In genomic region chr3:52198643-52199608, GRCh38 we compare ENCODE assay signal across 6 cellular contexts. TPM values are rescaled to one million over a fixed set of nuclear protein-coding genes. Genes with fewer than 3 reads are reported as not detected.
A peak's percentile ranks its signal among the peaks of the same experiment; 100 is the strongest.
DNase-seq lines count a peak whose midpoint lies in the region; ATAC-seq, FAIRE-seq and TF ChIP-seq lines count a peak whose summit lies in the region.

No MANE protein-coding gene starts in this region.

- H3K4me1 ChIP-seq in GM23338 (ENCODE audit: insufficient read depth) = peaks cover 10% of the 10 kb centered on the region
- peaks cover 41% of the 10 kb centered on the region for H3K4me1 ChIP-seq in GM12878 (ENCODE audit: control insufficient read depth, insufficient read depth, low read length)

- intact Hi-C loops in GM12878 (cut with micrococcal nuclease; ENCODE audit: unreplicated experiment) = loop anchor here (2.0 kb wide), 1 partner anchor 44 kb away; the partner anchor contains the start of gene POC1A

- no peak for TF ChIP-seq EP300 in GM12878 (IDR thresholded peaks at IDR 0.05; ENCODE audit: borderline replicate concordance in 1 of 2, control insufficient read depth in 1 of 2, low read depth in 2 of 2, low read length in 2 of 2)

- H3K4me2 ChIP-seq in GM23338 (peak overlapping the region; percentile 100), GM12878 (ENCODE audit: control insufficient read depth, insufficient read depth) (peak overlapping the region; percentile 99)

- TF ChIP-seq RAD21 in GM12878 (IDR thresholded peaks at IDR 0.05; ENCODE audit: insufficient read depth, low read depth, low read length) = no peak

- H3K36me3 ChIP-seq in GM23338 (ENCODE audit: insufficient read depth) (peaks cover 45% of the 10 kb centered on the region), GM12878 (ENCODE audit: control insufficient read depth in 2 of 2, insufficient read depth in 2 of 2, low read length in 1 of 2) (peaks cover 0 to 10% of the 10 kb centered on the region in 2 experiments; a peak in 2 of 4 replicates)

- TF ChIP-seq CTCF in GM23338 (conservative IDR thresholded peaks at IDR 0.05; ENCODE audit: low read depth in 2 of 2) = no peak
- no peak for TF ChIP-seq CTCF in GM12878 (IDR thresholded peaks at IDR 0.05 in 2 of 3, conservative IDR thresholded peaks at IDR 0.05 in 1 of 3; ENCODE audit: control insufficient read depth in 2 of 3, extremely low read depth in 1 of 3, insufficient read depth in 1 of 3, low read depth in 3 of 3, low read length in 3 of 3)

- no peak for FAIRE-seq in GM12878 (lab: Jason Lieb, UNC)

- H4K20me1 ChIP-seq in GM23338 (replicated peaks; ENCODE audit: insufficient read depth) = peaks cover 13% of the 10 kb centered on the region; the same call in 1 of the 2 replicates
- H4K20me1 ChIP-seq in GM12878 (ENCODE audit: control insufficient read depth, insufficient read depth) = no peaks in the 10 kb centered on the region

- 26% methylated on average over 14 of the region's 14 CpGs for WGBS in GM12878 (ENCODE audit: insufficient coverage, insufficient replicate concordance, low lambda C conversion rate, missing lambda C conversion rate)

- no peaks in the 10 kb centered on the region for H3K9me2 ChIP-seq in GM23338 (ENCODE audit: insufficient read depth)

- TF ChIP-seq POLR2A in GM12878 (IDR thresholded peaks at IDR 0.05; ENCODE audit: low read depth, low read length) = no peak

- peak overlapping the region; percentile 98 for H3K4me3 Mint-ChIP-seq in GM23338
- peak overlapping the region; percentile 95 to 99 (median 97) for H3K4me3 Mint-ChIP-seq in naive thymus-derived CD8-positive, alpha-beta T cell

- H3K79me2 ChIP-seq in GM23338 (replicated peaks; ENCODE audit: insufficient read depth) (peaks cover 12% of the 10 kb centered on the region), GM12878 (ENCODE audit: control insufficient read depth, insufficient read depth, low read length) (peaks cover 24% of the 10 kb centered on the region)

- CTCF ChIA-PET in GM12878 (lab: Yijun Ruan, JAX) = no interaction called here

- TSS peak; percentile 72 for BruUV-seq in GM12878 (replicated peaks; lab: Mats Ljungman, UMichigan)

- H3K27me3 Mint-ChIP-seq in GM23338 (ENCODE audit: insufficient read depth, low read depth, poor library complexity) = peaks cover 10% of the 10 kb centered on the region
- H3K27me3 Mint-ChIP-seq in naive thymus-derived CD8-positive, alpha-beta T cell = no peaks in the 10 kb centered on the region

- H2AFZ ChIP-seq in GM23338 = no peak overlapping the region
- H2AFZ ChIP-seq in GM12878 (ENCODE audit: control insufficient read depth, low read depth, low read length) = peak overlapping the region; percentile 85; the same call in 1 of the 2 replicates

- peaks cover 9% of the 10 kb centered on the region; the same call in 1 of the 2 replicates for H3F3A ChIP-seq in GM23338 (replicated peaks; ENCODE audit: low read depth)

- RAD21 ChIA-PET in GM12878 (lab: Charles Lee; ENCODE audit: unreplicated experiment) = no interaction called here

- H3K36me3 Mint-ChIP-seq in GM23338 (ENCODE audit: low read depth) = peaks cover 37% of the 10 kb centered on the region
- H3K36me3 Mint-ChIP-seq in naive thymus-derived CD8-positive, alpha-beta T cell = peaks cover 0 to 35% (median 20%) of the 10 kb centered on the region in 3 donors

- H3K27ac Mint-ChIP-seq in GM23338 = peak overlapping the region; percentile 86
- peak overlapping the region; percentile 88 to 98 (median 94) for H3K27ac Mint-ChIP-seq in naive thymus-derived CD8-positive, alpha-beta T cell

- H3K27ac ChIP-seq in GM23338 (ENCODE audit: low read depth) (no peak overlapping the region), GM12878 (ENCODE audit: control insufficient read depth, insufficient read depth) (peak overlapping the region; percentile 71)

- peak overlapping the region; percentile 84 for H3K9ac ChIP-seq in GM12878 (ENCODE audit: control insufficient read depth, insufficient read depth, low read length)

- no peaks in the 10 kb centered on the region for H3K9me3 ChIP-seq in GM12878 (replicated peaks; ENCODE audit: control insufficient read depth, insufficient read depth, low read length)

- no peak for ATAC-seq in GM23338
- peak; percentile 4; the same call in 1 of the 3 replicates for ATAC-seq in GM12878
- ATAC-seq in naive thymus-derived CD8-positive, alpha-beta T cell = no peak
- no peak for ATAC-seq in HG02759 (IDR thresholded peaks at IDR 0.05; ENCODE audit: unreplicated experiment)

- POLR2A ChIA-PET in GM12878 (lab: Charles Lee) = interaction anchor here (0.7 to 1.1 kb wide), 3 partner anchors 10 to 176 kb away, joined by 3 read pairs; partner anchors contain the start of gene TWF2
- POLR2A ChIA-PET in naive thymus-derived CD8-positive, alpha-beta T cell (lab: Charles Lee) = interaction anchor here (0.6 kb wide), 1 partner anchor 114 kb away, joined by 4 read pairs; no protein-coding TSS in a partner anchor

- in situ Hi-C loops in GM12878 (cut with MboI) = no loop called here

- SMC1A ChIA-PET in GM12878 (lab: Charles Lee; ENCODE audit: uncharacterized antibody, unreplicated experiment) = interaction anchor here (1.0 kb wide), 1 partner anchor 28 kb away, joined by 3 read pairs; no protein-coding TSS in a partner anchor

- peak overlapping the region; percentile 95 for H3K4me3 ChIP-seq in GM23338
- peak overlapping the region; percentile 89 for H3K4me3 ChIP-seq in GM12878

- H3K4me1 Mint-ChIP-seq in GM23338 = peaks cover 14% of the 10 kb centered on the region
- H3K4me1 Mint-ChIP-seq in naive thymus-derived CD8-positive, alpha-beta T cell = peaks cover 18 to 59% (median 49%) of the 10 kb centered on the region in 4 donors

- H3K9me3 Mint-ChIP-seq in GM23338 = peaks cover 4% of the 10 kb centered on the region; the same call in 1 of the 3 replicates
- no peaks in the 10 kb centered on the region for H3K9me3 Mint-ChIP-seq in naive thymus-derived CD8-positive, alpha-beta T cell

- DNase-seq in GM23338 (ENCODE audit: low spot score) (no peak), GM12878 (ENCODE audit: low read depth, low spot score) (no peak), NCI-H2196 (lab: John Stamatoyannopoulos, UW; ENCODE audit: unreplicated experiment) (no peak), foreskin melanocyte (no peak)
- peak in 1 of 10 donors; percentile 15 for DNase-seq in naive thymus-derived CD8-positive, alpha-beta T cell

- H3K27me3 ChIP-seq in GM23338 (ENCODE audit: insufficient read depth) (no peaks in the 10 kb centered on the region), GM12878 (replicated peaks in 1 of 2; ENCODE audit: control insufficient read depth in 2 of 2, insufficient read depth in 2 of 2, low read length in 1 of 2) (no peaks in the 10 kb centered on the region)

RNA-seq across cellular contexts. Expression of gene ALAS1, which starts 1.0 kb away (rescaled TPM):
- 37.7 and 42.8 TPM in 2 replicates for total RNA-seq in GM23338 (2014; rRNA removed; shearing (Covaris generic))
- polyA plus RNA-seq in GM23338 (2016; fragmentation: Nextera tagmentation; extraction: Ambion mirVana) (17.8 and 19.2 TPM in 2 replicates), GM12878 (2011; rRNA removed) (78.1 and 95.0 TPM in 2 replicates), GM12878 (2014; fragmentation: Illumina TruSeq; extraction: Trizol) (73.0 and 103 TPM in 2 replicates), GM12878 (2014; fragmentation: Nextera tagmentation; extraction: Ambion mirVana) (100 to 1,000 TPM; 111 to 115 TPM), GM12878 (2014; rRNA removed) (78.6 and 93.1 TPM in 2 replicates), GM12878 (2016; fragmentation: Nextera tagmentation; extraction: Ambion mirVana) (100 to 1,000 TPM in 1 of 2 experiments, 10 to 100 TPM in 1; 88.4 to 102 TPM)
- 28.6 and 30.9 TPM in 2 replicates for total RNA-seq in GM12878 (2013; cell fraction: nucleolus; rRNA removed)
- total RNA-seq in GM12878 (2014; rRNA removed) (77.4 and 89.8 TPM in 2 replicates), GM12878 (2014; rRNA removed; fragmentation: Illumina TruSeq; extraction: Trizol) (69.5 and 69.9 TPM in 2 replicates), GM12878 (2021) (75.4 and 75.9 TPM in 2 replicates)
- 39.1 TPM for polyA plus RNA-seq in GM12878 (2011; ENCODE audit: low read depth)
- 143 and 164 TPM in 2 replicates for polyA plus RNA-seq in GM12878 (2011; cell fraction: cytosol; rRNA removed)
- polyA plus RNA-seq in GM12878 (2011; cell fraction: nucleus; rRNA removed) = 63.6 and 72.3 TPM in 2 replicates
- 43.2 and 54.2 TPM in 2 replicates for polyA plus RNA-seq in GM12878 (2012)
- 58.7 and 81.0 TPM in 2 replicates for polyA minus RNA-seq in GM12878 (2011; rRNA and poly(A)+ RNA removed)
- polyA minus RNA-seq in GM12878 (2011; cell fraction: cytosol; rRNA and poly(A)+ RNA removed) = 27.3 and 33.2 TPM in 2 replicates
- 10.6 and 24.6 TPM in 2 replicates for polyA minus RNA-seq in GM12878 (2011; cell fraction: nucleus; rRNA and poly(A)+ RNA removed)
- 10 to 100 TPM; 16.2 to 18.8 TPM for total RNA-seq in naive thymus-derived CD8-positive, alpha-beta T cell
- polyA plus RNA-seq in naive thymus-derived CD8-positive, alpha-beta T cell = 10 to 100 TPM; 14.7 to 28.9 (median 18.5) TPM

RNA-seq across cellular contexts. Expression of gene TLR9, which starts 26.5 kb away (rescaled TPM):
- total RNA-seq in GM23338 (2014; rRNA removed; shearing (Covaris generic)) = not detected in 2 replicates
- polyA plus RNA-seq in GM23338 (2016; fragmentation: Nextera tagmentation; extraction: Ambion mirVana) = not detected in 2 replicates
- 0.51 and 1.6 TPM in 2 replicates for total RNA-seq in GM12878 (2013; cell fraction: nucleolus; rRNA removed)
- total RNA-seq in GM12878 (2014; rRNA removed) = 0.22 and 0.51 TPM in 2 replicates
- total RNA-seq in GM12878 (2014; rRNA removed; fragmentation: Illumina TruSeq; extraction: Trizol) = 0.14 and 0.22 TPM in 2 replicates
- 4.8 and 6.9 TPM in 2 replicates for total RNA-seq in GM12878 (2021)
- polyA plus RNA-seq in GM12878 (2011; ENCODE audit: low read depth) = 2.1 TPM
- 0.03 and 0.11 TPM in 2 replicates for polyA plus RNA-seq in GM12878 (2011; rRNA removed)
- 0.15 and 0.24 TPM in 2 replicates for polyA plus RNA-seq in GM12878 (2011; cell fraction: cytosol; rRNA removed)
- 0.64 and 1.0 TPM in 2 replicates for polyA plus RNA-seq in GM12878 (2011; cell fraction: nucleus; rRNA removed)
- polyA plus RNA-seq in GM12878 (2012) = 4.5 TPM in 2 replicates
- polyA plus RNA-seq in GM12878 (2014; fragmentation: Illumina TruSeq; extraction: Trizol) = 0.53 TPM in 1 of 2 replicates, not detected in the other
- polyA plus RNA-seq in GM12878 (2014; fragmentation: Nextera tagmentation; extraction: Ambion mirVana) = under 1 TPM in 1 of 2 experiments, not detected in 1; 0.10 TPM
- 1.1 and 1.5 TPM in 2 replicates for polyA plus RNA-seq in GM12878 (2014; rRNA removed)
- polyA plus RNA-seq in GM12878 (2016; fragmentation: Nextera tagmentation; extraction: Ambion mirVana) = 1 to 10 TPM in 1 of 2 experiments, under 1 TPM in 1; 0.82 to 1.2 TPM
- 0.15 TPM in 1 of 2 replicates, not detected in the other for polyA minus RNA-seq in GM12878 (2011; rRNA and poly(A)+ RNA removed)
- polyA minus RNA-seq in GM12878 (2011; cell fraction: cytosol; rRNA and poly(A)+ RNA removed) = 0.42 TPM in 1 of 2 replicates, not detected in the other
- polyA minus RNA-seq in GM12878 (2011; cell fraction: nucleus; rRNA and poly(A)+ RNA removed) = 0.10 TPM in 1 of 2 replicates, not detected in the other
- 1 to 10 TPM; 2.4 to 2.8 TPM for total RNA-seq in naive thymus-derived CD8-positive, alpha-beta T cell
- not detected for polyA plus RNA-seq in naive thymus-derived CD8-positive, alpha-beta T cell

RNA-seq across cellular contexts. Expression of gene TWF2, which starts 40.0 kb away (rescaled TPM):
- 120 and 123 TPM in 2 replicates for total RNA-seq in GM23338 (2014; rRNA removed; shearing (Covaris generic))
- 38.6 and 38.9 TPM in 2 replicates for polyA plus RNA-seq in GM23338 (2016; fragmentation: Nextera tagmentation; extraction: Ambion mirVana)
- 11.4 and 12.4 TPM in 2 replicates for total RNA-seq in GM12878 (2013; cell fraction: nucleolus; rRNA removed)
- 67.7 and 81.3 TPM in 2 replicates for total RNA-seq in GM12878 (2014; rRNA removed)
- 34.7 and 37.5 TPM in 2 replicates for total RNA-seq in GM12878 (2014; rRNA removed; fragmentation: Illumina TruSeq; extraction: Trizol)
- 88.1 and 88.2 TPM in 2 replicates for total RNA-seq in GM12878 (2021)
- 26.2 TPM for polyA plus RNA-seq in GM12878 (2011; ENCODE audit: low read depth)
- 30.3 and 56.6 TPM in 2 replicates for polyA plus RNA-seq in GM12878 (2011; rRNA removed)
- polyA plus RNA-seq in GM12878 (2011; cell fraction: cytosol; rRNA removed) = 115 and 164 TPM in 2 replicates
- polyA plus RNA-seq in GM12878 (2011; cell fraction: nucleus; rRNA removed) = 78.7 and 103 TPM in 2 replicates
- 46.6 and 50.7 TPM in 2 replicates for polyA plus RNA-seq in GM12878 (2012)
- 9.8 and 38.5 TPM in 2 replicates for polyA plus RNA-seq in GM12878 (2014; fragmentation: Illumina TruSeq; extraction: Trizol)
- 1 to 10 TPM in 1 of 2 experiments, under 1 TPM in 1; 0.16 to 3.4 TPM for polyA plus RNA-seq in GM12878 (2014; fragmentation: Nextera tagmentation; extraction: Ambion mirVana)
- 106 and 113 TPM in 2 replicates for polyA plus RNA-seq in GM12878 (2014; rRNA removed)
- polyA plus RNA-seq in GM12878 (2016; fragmentation: Nextera tagmentation; extraction: Ambion mirVana) = 10 to 100 TPM; 80.4 to 90.5 TPM
- 40.5 and 76.6 TPM in 2 replicates for polyA minus RNA-seq in GM12878 (2011; rRNA and poly(A)+ RNA removed)
- polyA minus RNA-seq in GM12878 (2011; cell fraction: cytosol; rRNA and poly(A)+ RNA removed) = 25.4 and 34.2 TPM in 2 replicates
- polyA minus RNA-seq in GM12878 (2011; cell fraction: nucleus; rRNA and poly(A)+ RNA removed) = 11.8 and 16.6 TPM in 2 replicates
- 10 to 100 TPM; 77.2 to 77.6 TPM for total RNA-seq in naive thymus-derived CD8-positive, alpha-beta T cell
- 100 to 1,000 TPM; 112 to 171 (median 142) TPM for polyA plus RNA-seq in naive thymus-derived CD8-positive, alpha-beta T cell

RNA-seq across cellular contexts. Expression of gene POC1A, which starts 44.7 kb away (rescaled TPM):
- 26.7 and 33.0 TPM in 2 replicates for total RNA-seq in GM23338 (2014; rRNA removed; shearing (Covaris generic))
- polyA plus RNA-seq in GM23338 (2016; fragmentation: Nextera tagmentation; extraction: Ambion mirVana) = 18.4 and 19.1 TPM in 2 replicates
- 10.8 and 12.3 TPM in 2 replicates for total RNA-seq in GM12878 (2013; cell fraction: nucleolus; rRNA removed)
- total RNA-seq in GM12878 (2014; rRNA removed) = 29.8 and 30.0 TPM in 2 replicates
- 14.6 and 15.6 TPM in 2 replicates for total RNA-seq in GM12878 (2014; rRNA removed; fragmentation: Illumina TruSeq; extraction: Trizol)
- 22.9 and 23.4 TPM in 2 replicates for total RNA-seq in GM12878 (2021)
- 7.9 TPM for polyA plus RNA-seq in GM12878 (2011; ENCODE audit: low read depth)
- polyA plus RNA-seq in GM12878 (2011; rRNA removed) = 13.6 and 19.7 TPM in 2 replicates
- 25.1 and 32.3 TPM in 2 replicates for polyA plus RNA-seq in GM12878 (2011; cell fraction: cytosol; rRNA removed)
- polyA plus RNA-seq in GM12878 (2011; cell fraction: nucleus; rRNA removed) = 34.4 and 38.8 TPM in 2 replicates
- 10.5 and 12.0 TPM in 2 replicates for polyA plus RNA-seq in GM12878 (2012)
- 16.4 and 24.1 TPM in 2 replicates for polyA plus RNA-seq in GM12878 (2014; fragmentation: Illumina TruSeq; extraction: Trizol)
- polyA plus RNA-seq in GM12878 (2014; fragmentation: Nextera tagmentation; extraction: Ambion mirVana) = 10 to 100 TPM in 1 of 2 experiments, 1 to 10 TPM in 1; 8.5 to 13.0 TPM
- 26.5 and 27.2 TPM in 2 replicates for polyA plus RNA-seq in GM12878 (2014; rRNA removed)
- 10 to 100 TPM; 42.3 to 49.8 TPM for polyA plus RNA-seq in GM12878 (2016; fragmentation: Nextera tagmentation; extraction: Ambion mirVana)
- 26.1 and 31.7 TPM in 2 replicates for polyA minus RNA-seq in GM12878 (2011; rRNA and poly(A)+ RNA removed)
- 6.1 and 8.1 TPM in 2 replicates for polyA minus RNA-seq in GM12878 (2011; cell fraction: cytosol; rRNA and poly(A)+ RNA removed)
- polyA minus RNA-seq in GM12878 (2011; cell fraction: nucleus; rRNA and poly(A)+ RNA removed) = 14.5 and 19.8 TPM in 2 replicates
- total RNA-seq in naive thymus-derived CD8-positive, alpha-beta T cell = 1 to 10 TPM; 1.2 to 1.9 TPM
- 1 to 10 TPM in 1 of 3 donors, under 1 TPM in 2; 0.28 to 1.1 (median 0.66) TPM for polyA plus RNA-seq in naive thymus-derived CD8-positive, alpha-beta T cell

RNA-seq across cellular contexts. Expression of gene PPM1M, which starts 46.6 kb away (rescaled TPM):
- 1.8 and 4.0 TPM in 2 replicates for total RNA-seq in GM23338 (2014; rRNA removed; shearing (Covaris generic))
- polyA plus RNA-seq in GM23338 (2016; fragmentation: Nextera tagmentation; extraction: Ambion mirVana) = 2.2 and 2.8 TPM in 2 replicates
- total RNA-seq in GM12878 (2013; cell fraction: nucleolus; rRNA removed) = 10.4 and 10.8 TPM in 2 replicates
- total RNA-seq in GM12878 (2014; rRNA removed) = 15.7 and 16.3 TPM in 2 replicates
- total RNA-seq in GM12878 (2014; rRNA removed; fragmentation: Illumina TruSeq; extraction: Trizol) = 14.1 TPM in 2 replicates
- total RNA-seq in GM12878 (2021) = 24.8 and 25.9 TPM in 2 replicates
- polyA plus RNA-seq in GM12878 (2011; ENCODE audit: low read depth) = 11.0 TPM
- polyA plus RNA-seq in GM12878 (2011; rRNA removed) = 19.2 and 21.1 TPM in 2 replicates
- polyA plus RNA-seq in GM12878 (2011; cell fraction: cytosol; rRNA removed) = 26.1 and 26.4 TPM in 2 replicates
- 55.4 and 72.9 TPM in 2 replicates for polyA plus RNA-seq in GM12878 (2011; cell fraction: nucleus; rRNA removed)
- polyA plus RNA-seq in GM12878 (2012) = 16.3 and 19.2 TPM in 2 replicates
- polyA plus RNA-seq in GM12878 (2014; fragmentation: Illumina TruSeq; extraction: Trizol) = 19.8 and 24.3 TPM in 2 replicates
- 10 to 100 TPM in 1 of 2 experiments, 1 to 10 TPM in 1; 7.5 to 15.3 TPM for polyA plus RNA-seq in GM12878 (2014; fragmentation: Nextera tagmentation; extraction: Ambion mirVana)
- polyA plus RNA-seq in GM12878 (2014; rRNA removed) = 23.1 and 24.3 TPM in 2 replicates
- polyA plus RNA-seq in GM12878 (2016; fragmentation: Nextera tagmentation; extraction: Ambion mirVana) = 1 to 10 TPM; 7.3 to 9.5 TPM
- polyA minus RNA-seq in GM12878 (2011; rRNA and poly(A)+ RNA removed) = 28.2 and 35.1 TPM in 2 replicates
- 3.9 and 5.3 TPM in 2 replicates for polyA minus RNA-seq in GM12878 (2011; cell fraction: cytosol; rRNA and poly(A)+ RNA removed)
- polyA minus RNA-seq in GM12878 (2011; cell fraction: nucleus; rRNA and poly(A)+ RNA removed) = 11.4 and 12.5 TPM in 2 replicates
- total RNA-seq in naive thymus-derived CD8-positive, alpha-beta T cell = 100 to 1,000 TPM; 108 to 114 TPM
- polyA plus RNA-seq in naive thymus-derived CD8-positive, alpha-beta T cell = 100 to 1,000 TPM in 2 of 3 donors, 10 to 100 TPM in 1; 68.0 to 172 (median 106) TPM
